1 cellular context compared by ENCODE assay signal in genomic region chr20:34616913-34617312, GRCh38.
A peak's percentile ranks its signal among the peaks of the same experiment; 100 is the strongest.
TF ChIP-seq lines count a peak whose summit lies in the region.

No MANE protein-coding gene starts in this region.

TF ChIP-seq in K562, 482 proteins besides CTCF, POLR2A, EP300 and RAD21:
- TF ChIP-seq TRIM28 (IDR thresholded peaks at IDR 0.05) (peak; percentile 79; the same call in 1 of the 2 replicates), CBX5 (IDR thresholded peaks at IDR 0.05; ENCODE audit: borderline replicate concordance, low read depth) (0 out of 2 replicates have a peak, but pooled peaks have one; percentile 65), CBX1 (IDR thresholded peaks at IDR 0.05; ENCODE audit: low read depth) (0 out of 2 replicates have a peak, but pooled peaks have one; percentile 63), CBX3 (IDR thresholded peaks at IDR 0.05; ENCODE audit: borderline replicate concordance in 1 of 2, low read length in 2 of 2) (peak in 1 of 2 experiments; percentile 67; a peak in 1 of 3 replicates), ZNF280A (IDR thresholded peaks at IDR 0.05; ENCODE audit: low read depth, partially characterized antibody) (peak; percentile 37)
